ENCODE assay signal across 16 cellular contexts in the genomic region with DNA sequence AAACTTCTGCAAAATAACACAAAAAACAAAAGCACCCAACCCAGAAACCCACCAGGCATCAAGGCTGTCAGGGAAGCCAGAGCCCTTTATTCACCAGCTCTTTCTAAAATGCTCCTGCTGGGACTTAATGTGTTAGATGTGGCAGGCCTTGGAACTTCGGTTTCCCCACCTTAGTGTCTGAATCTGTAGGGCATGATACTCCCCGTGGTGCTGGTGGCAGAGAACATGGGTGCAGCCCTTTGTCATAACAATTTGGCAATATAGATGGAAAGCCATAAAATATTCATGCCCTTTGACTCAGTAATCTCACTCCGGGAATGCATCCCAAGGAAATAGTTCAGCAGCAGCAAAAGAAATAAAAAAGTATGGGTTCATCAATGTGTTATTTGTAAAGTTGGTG. TPM values are rescaled to one million over a fixed set of nuclear protein-coding genes. Genes with fewer than 3 reads are reported as not detected.
DNase-seq lines count a peak whose midpoint lies in the region; ATAC-seq, FAIRE-seq and TF ChIP-seq lines count a peak whose summit lies in the region.
"Had no signal": no experiment of that assay in that cellular context is flagged by ENCODE, and none has a peak within 500 bp of the region (broad histone marks: within the 10 kb centered on the region; RNA-seq: fewer than 3 reads in every experiment).

No MANE protein-coding gene starts in this region.

- peak overlapping the region; percentile 70 for H3K4me3 Mint-ChIP-seq in astrocyte (ENCODE audit: unreplicated experiment)
- H3K4me3 Mint-ChIP-seq: activated CD4-positive, alpha-beta memory T cell treated with anti-CD3 and anti-CD28 coated beads for 36 hours; natural killer cell treated with Interleukin-12 subunit alpha and Interleukin-12 subunit beta and Interleukin-15 and Interleukin-18, amount 100 ng/mL, for 72 hours had no signal

- H3K4me3 ChIP-seq in cardiac muscle cell = no peak overlapping the region
- no peak overlapping the region for H3K4me3 ChIP-seq in astrocyte (ENCODE audit: insufficient read depth, low read depth, low read length)
- peak overlapping the region; percentile 43 for H3K4me3 ChIP-seq in lower lobe of right lung
- peak overlapping the region in 1 of 4 donors; percentile 30 for H3K4me3 ChIP-seq in transverse colon
- no peak overlapping the region for H3K4me3 ChIP-seq in adrenal gland
- H3K4me3 ChIP-seq: A549 had no signal

- H3K27me3 Mint-ChIP-seq in astrocyte (ENCODE audit: low read depth, unreplicated experiment) = peaks cover 13% of the 10 kb centered on the region

- no peak overlapping the region for H3K4me2 ChIP-seq in astrocyte (ENCODE audit: low read length)
- H3K4me2 ChIP-seq: A549 had no signal

- H3K9me3 Mint-ChIP-seq in astrocyte (ENCODE audit: unreplicated experiment) = no peaks in the 10 kb centered on the region
- H3K9me3 Mint-ChIP-seq: activated CD4-positive, alpha-beta memory T cell treated with anti-CD3 and anti-CD28 coated beads for 36 hours; natural killer cell treated with Interleukin-12 subunit alpha and Interleukin-12 subunit beta and Interleukin-15 and Interleukin-18, amount 100 ng/mL, for 72 hours had no signal

- no peak for TF ChIP-seq POLR2A in transverse colon (IDR thresholded peaks at IDR 0.05)
- no peak for TF ChIP-seq POLR2A in adrenal gland (IDR thresholded peaks at IDR 0.05)

- H3K27me3 ChIP-seq in cardiac muscle cell (no peaks in the 10 kb centered on the region), astrocyte (ENCODE audit: insufficient read depth, low read length) (peaks cover 2% of the 10 kb centered on the region), lower lobe of right lung (ENCODE audit: low read depth) (no peaks in the 10 kb centered on the region), transverse colon (peaks cover 6% of the 10 kb centered on the region), adrenal gland (peaks cover 13% of the 10 kb centered on the region)

- intact Hi-C loops in left ventricle myocardium superior (cut with micrococcal nuclease) (loop anchor here (10.0 kb wide), 1 partner anchor 72 kb away; no protein-coding TSS in a partner anchor), lower lobe of right lung (cut with DNase I) (no loop called here), transverse colon (cut with DNase I; ENCODE audit: low total_unique reads) (no loop called here), adrenal gland (cut with DNase I) (loop anchor here (5.0 kb wide), 3 partner anchors 75 to 230 kb away; no protein-coding TSS in a partner anchor)

- H3K27ac ChIP-seq in cardiac muscle cell (peak overlapping the region; percentile 82), astrocyte (ENCODE audit: low read depth, low read length) (no peak overlapping the region), lower lobe of right lung (peak overlapping the region; percentile 76), transverse colon (peak overlapping the region; percentile 6 to 63 (median 56)), adrenal gland (peak overlapping the region in 2 of 5 donors; percentile 54 to 83)

- no peak for FAIRE-seq in astrocyte (lab: Jason Lieb, UNC)
- FAIRE-seq: A549, urothelium cell line had no signal

- H3K9ac ChIP-seq in astrocyte (ENCODE audit: low read length) = no peak overlapping the region

- H3K4me1 Mint-ChIP-seq in astrocyte (ENCODE audit: low read depth, unreplicated experiment) = peaks cover 10% of the 10 kb centered on the region

- TF ChIP-seq CTCF in cardiac muscle cell (IDR thresholded peaks at IDR 0.05; ENCODE audit: low read depth, low read length) (no peak), astrocyte (IDR thresholded peaks at IDR 0.05; ENCODE audit: insufficient read depth, low read depth, low read length) (no peak), lower lobe of right lung (IDR thresholded peaks at IDR 0.05) (no peak), transverse colon (IDR thresholded peaks at IDR 0.05) (peak in 2 of 5 experiments; percentile 19), adrenal gland (IDR thresholded peaks at IDR 0.05) (no peak)

- WGBS in transverse colon (ENCODE audit: low coverage in 1 of 2), 2 donors = 45% methylated on average over 3 of the region's 3 CpGs; no CpG with 5 or more reads in 1 of the 2 donors
- 49 to 68% (median 66%) methylated on average over 3 of the region's 3 CpGs for WGBS in adrenal gland, 4 donors

- no peaks in the 10 kb centered on the region for H4K20me1 ChIP-seq in astrocyte (ENCODE audit: insufficient read depth, low read length)

- TF ChIP-seq EP300 in transverse colon (IDR thresholded peaks at IDR 0.05; ENCODE audit: low read depth) = no peak

- H3K79me2 ChIP-seq in astrocyte (ENCODE audit: insufficient read depth, low read length) = no peaks in the 10 kb centered on the region

- no peak for ATAC-seq in left ventricle myocardium superior
- no peak for ATAC-seq in lower lobe of right lung
- ATAC-seq in HG02610 (IDR thresholded peaks at IDR 0.05; ENCODE audit: unreplicated experiment) = no peak
- ATAC-seq: A549; natural killer cell treated with Interleukin-12 subunit alpha and Interleukin-12 subunit beta and Interleukin-15 and Interleukin-18, amount 100 ng/mL, for 72 hours had no signal

- H3K36me3 Mint-ChIP-seq in astrocyte (ENCODE audit: low read depth, unreplicated experiment) = no peaks in the 10 kb centered on the region
- H3K36me3 Mint-ChIP-seq: activated CD4-positive, alpha-beta memory T cell treated with anti-CD3 and anti-CD28 coated beads for 36 hours; natural killer cell treated with Interleukin-12 subunit alpha and Interleukin-12 subunit beta and Interleukin-15 and Interleukin-18, amount 100 ng/mL, for 72 hours had no signal

- DNase-seq in cardiac muscle cell (ENCODE audit: low read depth in 1 of 2, low spot score in 1 of 2) (peak in 1 of 2 donors; percentile 30), left ventricle myocardium superior (no peak), astrocyte (ENCODE audit: low read depth) (no peak), lower lobe of right lung (no peak), transverse colon (peak; percentile 59), adrenal gland (no peak)
- DNase-seq in stimulated activated CD4-positive, alpha-beta T cell treated with anti-CD3 and anti-CD28 coated beads, Interleukin-15, amount 100 ng/mL, for 24 hours = no peak
- DNase-seq: activated CD4-positive, alpha-beta memory T cell treated with anti-CD3 and anti-CD28 coated beads for 36 hours; NCI-H1048; RPMI8226; spleen; T-helper 9 cell had no signal

- H3K9me3 ChIP-seq in cardiac muscle cell (ENCODE audit: low read depth) = no peaks in the 10 kb centered on the region
- no peaks in the 10 kb centered on the region for H3K9me3 ChIP-seq in astrocyte (ENCODE audit: insufficient read depth, low read depth, low read length)
- no peaks in the 10 kb centered on the region for H3K9me3 ChIP-seq in lower lobe of right lung
- H3K9me3 ChIP-seq in transverse colon = no peaks in the 10 kb centered on the region
- H3K9me3 ChIP-seq in adrenal gland (replicated peaks in 1 of 3) = no peaks in the 10 kb centered on the region
- H3K9me3 ChIP-seq: A549, spleen had no signal

- no peak overlapping the region for H3K27ac Mint-ChIP-seq in astrocyte (ENCODE audit: unreplicated experiment)
- H3K27ac Mint-ChIP-seq: activated CD4-positive, alpha-beta memory T cell treated with anti-CD3 and anti-CD28 coated beads for 36 hours; natural killer cell treated with Interleukin-12 subunit alpha and Interleukin-12 subunit beta and Interleukin-15 and Interleukin-18, amount 100 ng/mL, for 72 hours had no signal

- no peak overlapping the region for H2AFZ ChIP-seq in astrocyte (ENCODE audit: low read depth, low read length)

- peaks cover 33% of the 10 kb centered on the region for H3K4me1 ChIP-seq in cardiac muscle cell (ENCODE audit: low read depth)
- H3K4me1 ChIP-seq in astrocyte (ENCODE audit: insufficient read depth, low read length) = peaks cover 12% of the 10 kb centered on the region
- H3K4me1 ChIP-seq in lower lobe of right lung = peaks cover 47% of the 10 kb centered on the region
- peaks cover 8 to 41% (median 32%) of the 10 kb centered on the region in 4 donors for H3K4me1 ChIP-seq in transverse colon
- peaks cover 0 to 13% of the 10 kb centered on the region in 2 donors for H3K4me1 ChIP-seq in adrenal gland (replicated peaks in 1 of 2)

- in situ Hi-C loops in transverse colon (cut with MboI; ENCODE audit: low pct_ligation_motif_present in 1 of 4, low pct_unique_long_range_greater_than_20kb in 1 of 4, low sequenced_read_pairs in 3 of 4) = loop anchor here in 1 of 4 donors (25.0 kb wide), 1 partner anchor 140 kb away; no protein-coding TSS in a partner anchor

- H3K36me3 ChIP-seq in cardiac muscle cell (no peaks in the 10 kb centered on the region), astrocyte (ENCODE audit: insufficient read depth, low read length) (no peaks in the 10 kb centered on the region), lower lobe of right lung (no peaks in the 10 kb centered on the region), transverse colon (no peaks in the 10 kb centered on the region), adrenal gland (replicated peaks in 1 of 2) (no peaks in the 10 kb centered on the region)
- H3K36me3 ChIP-seq: spleen had no signal

RNA-seq across cellular contexts. Expression of a gene that starts 56.9 kb away (rescaled TPM):
- total RNA-seq in cardiac muscle cell = 0.27 TPM in 1 of 2 replicates, not detected in the other
- polyA plus RNA-seq in cardiac muscle cell = 0.11 and 0.20 TPM in 2 replicates
- total RNA-seq in left ventricle myocardium superior = not detected
- total RNA-seq in astrocyte = 12.8 and 13.2 TPM in 2 replicates
- total RNA-seq in lower lobe of right lung = not detected
- total RNA-seq in transverse colon = not detected
- not detected for total RNA-seq in adrenal gland
- polyA plus RNA-seq in adrenal gland = under 1 TPM in 2 of 3 donors, not detected in 1; 0.03 to 0.16 TPM
- total RNA-seq: activated CD4-positive, alpha-beta memory T cell treated with anti-CD3 and anti-CD28 coated beads for 36 hours; natural killer cell treated with Interleukin-12 subunit alpha and Interleukin-12 subunit beta and Interleukin-15 and Interleukin-18, amount 100 ng/mL, for 72 hours; spleen had no signal
- polyA plus RNA-seq: A549, spleen had no signal

Comparison
In these comparisons a context has a peak if more than half of its experiments do, and no peak if none do; other contexts are left out.
1. RNA of a gene that starts 56.9 kb away (total RNA-seq): 12.8 to 13.2 TPM in astrocyte; 0.27 TPM in cardiac muscle cell, not detected in left ventricle myocardium superior (single experiment), not detected in lower lobe of right lung (single experiment), not detected in transverse colon and not detected in adrenal gland; every median in the first group is over 10 times any median in the second.
2. intact Hi-C loops: an anchor here in left ventricle myocardium superior (10.0 kb wide) and adrenal gland (5.0 kb wide); none called in lower lobe of right lung and transverse colon.